Comparison of ENCODE assay signal across 8 cellular contexts in genomic region chr1:226643167-226643566, GRCh38.
DNase-seq lines count a peak whose midpoint lies in the region; ATAC-seq, FAIRE-seq and TF ChIP-seq lines count a peak whose summit lies in the region.

No MANE protein-coding gene starts in this region.

- TF ChIP-seq CTCF in bronchial epithelial cell (IDR thresholded peaks at IDR 0.05; ENCODE audit: insufficient read depth, low read length, severe bottlenecking), result no peak
- TF ChIP-seq CTCF in neutrophil (IDR thresholded peaks at IDR 0.05), result peak; percentile 12

- no peak for FAIRE-seq in bronchial epithelial cell (lab: Jason Lieb, UNC)

- peak overlapping the region; percentile 86 for H3K27ac Mint-ChIP-seq in T-helper 2 cell treated with Interferon-gamma antibody and Interleukin-4, amounts not matched to agents 5 μg/mL and 100 μg/mL, for 36 hours

- peak; percentile 72 for ATAC-seq in HG03439 (IDR thresholded peaks at IDR 0.05; ENCODE audit: unreplicated experiment)

- H3K4me1 Mint-ChIP-seq in T-helper 2 cell treated with Interferon-gamma antibody and Interleukin-4, amounts not matched to agents 5 μg/mL and 100 μg/mL, for 36 hours (ENCODE audit: low read depth), result peaks cover 29% of the 10 kb centered on the region

- H3K4me3 ChIP-seq in bronchial epithelial cell (ENCODE audit: low read depth, low read length), result no peak overlapping the region
- peak overlapping the region; percentile 31 to 38 for H3K4me3 ChIP-seq in neutrophil (ENCODE audit: low read depth in 1 of 2, low read length in 1 of 2)

- H3K36me3 ChIP-seq in bronchial epithelial cell (ENCODE audit: control insufficient read depth, insufficient read depth, low read length) (peaks cover 5% of the 10 kb centered on the region), neutrophil (peaks cover 83% of the 10 kb centered on the region)

- H3K9me3 ChIP-seq in neutrophil, result no peaks in the 10 kb centered on the region

- H3K9me3 Mint-ChIP-seq in T-helper 2 cell treated with Interferon-gamma antibody and Interleukin-4, amounts not matched to agents 5 μg/mL and 100 μg/mL, for 36 hours, result no peaks in the 10 kb centered on the region

- H3K36me3 Mint-ChIP-seq in T-helper 2 cell treated with Interferon-gamma antibody and Interleukin-4, amounts not matched to agents 5 μg/mL and 100 μg/mL, for 36 hours (ENCODE audit: low read depth), result peaks cover 46% of the 10 kb centered on the region

- H3K27me3 ChIP-seq in bronchial epithelial cell (ENCODE audit: control insufficient read depth, insufficient read depth, low read length), result no peaks in the 10 kb centered on the region
- H3K27me3 ChIP-seq in neutrophil, result no peaks in the 10 kb centered on the region

- DNase-seq in activated gamma-delta T cell treated with Interleukin-2 at 50 U/mL for 16 hours (peak; percentile 56), activated gamma-delta T cell (lab: John Stamatoyannopoulos, UW) (no peak), bronchial epithelial cell (ENCODE audit: low read depth) (peak; percentile 83), NCI-H1092 (lab: John Stamatoyannopoulos, UW) (no peak), middle frontal gyrus (ENCODE audit: extremely low spot score, low spot score) (no peak)
- DNase-seq in T-helper 2 cell treated with Interferon-gamma antibody and Interleukin-4, amounts not matched to agents 5 μg/mL and 100 μg/mL, for 36 hours (ENCODE audit: low spot score), result peak; percentile 76

- H3K27ac ChIP-seq in neutrophil, result peak overlapping the region; percentile 90

- peak overlapping the region; percentile 73 for H3K4me3 Mint-ChIP-seq in T-helper 2 cell treated with Interferon-gamma antibody and Interleukin-4, amounts not matched to agents 5 μg/mL and 100 μg/mL, for 36 hours

- H3K4me1 ChIP-seq in neutrophil (ENCODE audit: control insufficient read depth in 1 of 2, insufficient read depth in 1 of 2, low read depth in 1 of 2, low read length in 1 of 2), result peaks cover 30 to 34% of the 10 kb centered on the region in 2 experiments

- no peaks in the 10 kb centered on the region for H3K27me3 Mint-ChIP-seq in T-helper 2 cell treated with Interferon-gamma antibody and Interleukin-4, amounts not matched to agents 5 μg/mL and 100 μg/mL, for 36 hours (ENCODE audit: low read depth)

Comparison
In these comparisons a context has a peak if more than half of its experiments do, and no peak if none do; other contexts are left out.
1. DNase-seq: peak in activated gamma-delta T cell treated with Interleukin-2 at 50 U/mL for 16 hours (single experiment), T-helper 2 cell treated with Interferon-gamma antibody and Interleukin-4, amounts not matched to agents 5 μg/mL and 100 μg/mL, for 36 hours (single experiment) and bronchial epithelial cell (single experiment); none in activated gamma-delta T cell (single experiment), NCI-H1092 (single experiment) and middle frontal gyrus (single experiment).